Comparison of ENCODE assay signal across 19 cellular contexts in genomic region chr2:241129086-241129871, GRCh38. TPM values are rescaled to one million over a fixed set of nuclear protein-coding genes. Genes with fewer than 3 reads are reported as not detected.
DNase-seq lines count a peak whose midpoint lies in the region; ATAC-seq and TF ChIP-seq lines count a peak whose summit lies in the region.
"Had no signal": no experiment of that assay in that cellular context is flagged by ENCODE, and none has a peak within 500 bp of the region (broad histone marks: within the 10 kb centered on the region; RNA-seq: fewer than 3 reads in every experiment).

No MANE protein-coding gene starts in this region.

- peak overlapping the region; percentile 32 for H2AFZ ChIP-seq in IMR-90 (replicated peaks; ENCODE audit: low read length, poor library complexity)

- no peaks in the 10 kb centered on the region for H4K20me1 ChIP-seq in IMR-90 (ENCODE audit: insufficient read depth, low read length)

- dilution Hi-C loops in IMR-90 (cut with HindIII; ENCODE audit: low sequenced_read_pairs, unreplicated experiment): no loop called here

- H3K4me3 Mint-ChIP-seq in chondrocyte (ENCODE audit: unreplicated experiment): no peak overlapping the region
- peak overlapping the region; percentile 56 to 63 for H3K4me3 Mint-ChIP-seq in stimulated activated naive B cell treated with anti-CD40 and anti-IgM and Interleukin-4, amounts not matched to agents 10 μg/mL and 1 μg/mL and 100 μg/mL, for 72 hours
- H3K4me3 Mint-ChIP-seq: brain, HFFc6 had no signal

- intact Hi-C loops in IMR-90 (cut with micrococcal nuclease): no loop called here
- intact Hi-C loops in Right ventricle myocardium inferior (cut with DNase I): no loop called here

- no peak overlapping the region for H3K14ac ChIP-seq in IMR-90 (replicated peaks; ENCODE audit: low read depth, low read length)

- H3K4me1 ChIP-seq in IMR-90 (ENCODE audit: control insufficient read depth, insufficient read depth, low read length): no peaks in the 10 kb centered on the region

- H3K9me3 ChIP-seq in IMR-90 (ENCODE audit: control insufficient read depth, insufficient read depth, low read length): no peaks in the 10 kb centered on the region
- H3K9me3 ChIP-seq: esophagus squamous epithelium, neutrophil had no signal

- H3K9me3 Mint-ChIP-seq in chondrocyte (ENCODE audit: low read depth): no peaks in the 10 kb centered on the region
- peaks cover 10% of the 10 kb centered on the region in 2 donors for H3K9me3 Mint-ChIP-seq in stimulated activated naive B cell treated with anti-CD40 and anti-IgM and Interleukin-4, amounts not matched to agents 10 μg/mL and 1 μg/mL and 100 μg/mL, for 72 hours
- H3K9me3 Mint-ChIP-seq: brain, HFFc6 had no signal

- no peak overlapping the region for H3K27ac Mint-ChIP-seq in chondrocyte (ENCODE audit: unreplicated experiment)
- H3K27ac Mint-ChIP-seq in stimulated activated naive B cell treated with anti-CD40 and anti-IgM and Interleukin-4, amounts not matched to agents 10 μg/mL and 1 μg/mL and 100 μg/mL, for 72 hours: peak overlapping the region; percentile 100
- H3K27ac Mint-ChIP-seq: brain, HFFc6 had no signal

- H4K91ac ChIP-seq in IMR-90 (ENCODE audit: insufficient read depth, low read depth, low read length): no peak overlapping the region

- peaks cover 4% of the 10 kb centered on the region; the same call in 1 of the 2 replicates for H3K36me3 ChIP-seq in IMR-90 (ENCODE audit: control insufficient read depth, insufficient read depth, low read length)

- no peak overlapping the region for H2BK20ac ChIP-seq in IMR-90 (ENCODE audit: low read depth, low read length)

- H4K8ac ChIP-seq in IMR-90 (ENCODE audit: low read depth in 2 of 2, low read length in 2 of 2): no peak overlapping the region

- H3K27ac ChIP-seq in IMR-90 (ENCODE audit: insufficient read depth, low read length): no peak overlapping the region
- H3K27ac ChIP-seq: esophagus squamous epithelium, neutrophil, RWPE1 had no signal

- no peaks in the 10 kb centered on the region for H3K27me3 ChIP-seq in IMR-90 (ENCODE audit: control insufficient read depth, insufficient read depth, low read length)
- H3K27me3 ChIP-seq: esophagus squamous epithelium, neutrophil had no signal

- H3K36me3 Mint-ChIP-seq in chondrocyte (ENCODE audit: low read depth): peaks cover 3% of the 10 kb centered on the region
- peaks cover 51 to 78% of the 10 kb centered on the region in 2 donors for H3K36me3 Mint-ChIP-seq in stimulated activated naive B cell treated with anti-CD40 and anti-IgM and Interleukin-4, amounts not matched to agents 10 μg/mL and 1 μg/mL and 100 μg/mL, for 72 hours

- no peaks in the 10 kb centered on the region for H3K27me3 Mint-ChIP-seq in chondrocyte (ENCODE audit: low read depth)
- H3K27me3 Mint-ChIP-seq in stimulated activated naive B cell treated with anti-CD40 and anti-IgM and Interleukin-4, amounts not matched to agents 10 μg/mL and 1 μg/mL and 100 μg/mL, for 72 hours: no peaks in the 10 kb centered on the region

- H2AK5ac ChIP-seq in IMR-90 (ENCODE audit: low read depth, low read length): no peak overlapping the region

- no peaks in the 10 kb centered on the region for H3K79me1 ChIP-seq in IMR-90 (ENCODE audit: low read depth in 1 of 2, low read length in 2 of 2)

- 85% methylated on average over 7 of the region's 12 CpGs; no CpG with 5 or more reads in 1 of the 2 experiments for WGBS in IMR-90 (ENCODE audit: extremely low coverage in 2 of 2, insufficient read length in 1 of 2), 2 experiments

- no peaks in the 10 kb centered on the region for H3K4me1 Mint-ChIP-seq in chondrocyte (ENCODE audit: low read depth)
- H3K4me1 Mint-ChIP-seq in stimulated activated naive B cell treated with anti-CD40 and anti-IgM and Interleukin-4, amounts not matched to agents 10 μg/mL and 1 μg/mL and 100 μg/mL, for 72 hours: peaks cover 36 to 61% of the 10 kb centered on the region in 2 donors
- H3K4me1 Mint-ChIP-seq: brain had no signal

- no peak overlapping the region for H2BK5ac ChIP-seq in IMR-90 (ENCODE audit: low read depth, low read length, poor library complexity, severe bottlenecking)

- POLR2A ChIA-PET in IMR-90 (lab: Charles Lee; ENCODE audit: unreplicated experiment): no interaction called here

- no peak overlapping the region for H3K9ac ChIP-seq in IMR-90 (ENCODE audit: low read depth, low read length)

- H2AK9ac ChIP-seq in IMR-90 (replicated peaks; ENCODE audit: low read depth, low read length, poor library complexity): no peak overlapping the region

- TF ChIP-seq RAD21 in IMR-90 (IDR thresholded peaks at IDR 0.05; ENCODE audit: low read length): no peak

- CTCF ChIA-PET in IMR-90 (lab: Yijun Ruan, JAX): no interaction called here

- no peak overlapping the region for H3K4me2 ChIP-seq in IMR-90 (ENCODE audit: low read depth, low read length)

- no peak overlapping the region for H2BK120ac ChIP-seq in IMR-90 (ENCODE audit: low read depth, low read length)

- no peak overlapping the region for H2BK15ac ChIP-seq in IMR-90 (ENCODE audit: low read depth, low read length)

- TF ChIP-seq POLR2A in IMR-90 (IDR thresholded peaks at IDR 0.05; ENCODE audit: low read depth, low read length): no peak

- H4K5ac ChIP-seq in IMR-90 (ENCODE audit: low read depth, low read length): no peak overlapping the region

- no peak overlapping the region for H3K18ac ChIP-seq in IMR-90 (ENCODE audit: low read depth, low read length)

- no peak for ATAC-seq in IMR-90 (ENCODE audit: low read depth)
- peak; percentile 44 to 47 for ATAC-seq in stimulated activated naive B cell treated with anti-CD40 and anti-IgM and Interleukin-4, amounts not matched to agents 10 μg/mL and 1 μg/mL and 100 μg/mL, for 72 hours (replicated peaks)
- no peak for ATAC-seq in Right ventricle myocardium inferior
- ATAC-seq: right cardiac atrium had no signal

- no peak overlapping the region for H3K4me3 ChIP-seq in IMR-90 (ENCODE audit: insufficient read depth, low read depth, low read length)
- H3K4me3 ChIP-seq: esophagus squamous epithelium had no signal

- H3K9me1 ChIP-seq in IMR-90 (ENCODE audit: insufficient read depth, low read length): peaks cover 3% of the 10 kb centered on the region

- H3K4ac ChIP-seq in IMR-90 (ENCODE audit: low read depth, low read length): no peak overlapping the region

- H3K23ac ChIP-seq in IMR-90 (ENCODE audit: low read depth, low read length): no peak overlapping the region

- in situ Hi-C loops in IMR-90 (cut with MboI; ENCODE audit: low sequenced_read_pairs): no loop called here

- TF ChIP-seq CTCF in IMR-90 (conservative IDR thresholded peaks at IDR 0.05; ENCODE audit: low read depth, low read length) (no peak), chondrocyte (IDR thresholded peaks at IDR 0.05) (no peak)

- no peak overlapping the region for H3K56ac ChIP-seq in IMR-90 (ENCODE audit: extremely low read depth, insufficient read depth, low read length)

- no TSS peak for BruUV-seq in IMR-90 (replicated peaks; lab: Mats Ljungman, UMichigan)

- peak; percentile 53 for DNase-seq in activated effector memory CD4-positive, alpha-beta T cell treated with anti-CD3 and anti-CD28 coated beads, Interleukin-2, amount 50 U/mL, for 16 hours
- no peak for DNase-seq in activated effector memory CD4-positive, alpha-beta T cell treated with Interleukin-2 at 50 U/mL for 16 hours
- no peak for DNase-seq in IMR-90
- DNase-seq in chondrocyte (ENCODE audit: low spot score): peak; percentile 66
- no peak for DNase-seq in stimulated activated naive B cell treated with anti-CD40 and anti-IgM and Interleukin-4, amounts not matched to agents 10 μg/mL and 1 μg/mL and 100 μg/mL, for 72 hours
- no peak for DNase-seq in Right ventricle myocardium inferior (ENCODE audit: missing footprints)
- no peak for DNase-seq in NCI-H345 treated with DMSO at 0.1 percent for 48 hours (lab: John Stamatoyannopoulos, UW; ENCODE audit: unreplicated experiment)
- no peak for DNase-seq in stimulated activated CD4-positive, alpha-beta T cell treated with anti-CD3 and anti-CD28 coated beads, Interleukin-12 subunit alpha, Interleukin-12 subunit beta, amount 100 ng/mL, for 4 hours
- DNase-seq: esophagus squamous epithelium; GF-D8; HFFc6; mesendoderm; NCI-H1092; NCI-H2171 treated with DMSO at 0.1 percent for 48 hours; stimulated activated CD4-positive, alpha-beta T cell treated with anti-CD3 and anti-CD28 coated beads, Interleukin-4, amount 100 ng/mL, for 4 hours had no signal

TF ChIP-seq in IMR-90, 13 proteins besides CTCF, POLR2A, EP300 and RAD21 (continues in another document):
- TF ChIP-seq SMC3 (IDR thresholded peaks at IDR 0.05; ENCODE audit: low read depth, low read length) (no peak), RFX5 (IDR thresholded peaks at IDR 0.05; ENCODE audit: low read depth, low read length) (no peak), CHD1 (IDR thresholded peaks at IDR 0.05; ENCODE audit: low read depth, low read length) (no peak), FOS (IDR thresholded peaks at IDR 0.05; ENCODE audit: low read depth, low read length) (no peak), NFE2L2 (IDR thresholded peaks at IDR 0.05; ENCODE audit: low read depth, low read length) (no peak), MAFK (IDR thresholded peaks at IDR 0.05; ENCODE audit: low read depth, low read length) (no peak), BHLHE40 (IDR thresholded peaks at IDR 0.05; ENCODE audit: low read depth, low read length) (no peak), MAZ (IDR thresholded peaks at IDR 0.05; ENCODE audit: borderline replicate concordance, low read depth, low read length) (no peak)

RNA-seq across cellular contexts. Expression of gene PASK, which starts 20.0 kb away (rescaled TPM):
- total RNA-seq in IMR-90 (2012; rRNA removed) (2.2 and 4.1 TPM in 2 replicates), chondrocyte (4.4 to 13.8 TPM (median 4.5 TPM) in 3 replicates), Right ventricle myocardium inferior (1.4 TPM)
- polyA plus RNA-seq in IMR-90 (2012; rRNA removed): 4.1 TPM in 2 replicates
- polyA plus RNA-seq in IMR-90 (2012; cell fraction: cytosol; rRNA removed): 1.6 and 1.9 TPM in 2 replicates
- 17.0 and 17.6 TPM in 2 replicates for polyA plus RNA-seq in IMR-90 (2012; cell fraction: nucleus; rRNA removed; ENCODE audit: low replicate concordance)

RNA-seq across cellular contexts. Expression of gene PPP1R7, which starts 21.0 kb away (rescaled TPM):
- total RNA-seq in IMR-90 (2012; rRNA removed) (60.8 and 104 TPM in 2 replicates), chondrocyte (43.1 to 54.2 TPM (median 44.3 TPM) in 3 replicates), Right ventricle myocardium inferior (66.6 TPM)
- 70.0 and 70.8 TPM in 2 replicates for polyA plus RNA-seq in IMR-90 (2012; rRNA removed)
- polyA plus RNA-seq in IMR-90 (2012; cell fraction: cytosol; rRNA removed): 22.6 and 23.6 TPM in 2 replicates
- 20.1 and 47.4 TPM in 2 replicates for polyA plus RNA-seq in IMR-90 (2012; cell fraction: nucleus; rRNA removed; ENCODE audit: low replicate concordance)

RNA-seq across cellular contexts. Expression of gene MTERF4, which starts 27.2 kb away (rescaled TPM):
- total RNA-seq in IMR-90 (2012; rRNA removed) (33.3 and 36.9 TPM in 2 replicates), chondrocyte (21.5 to 34.1 TPM (median 22.6 TPM) in 3 replicates), Right ventricle myocardium inferior (23.0 TPM)
- polyA plus RNA-seq in IMR-90 (2012; rRNA removed): 21.5 and 26.6 TPM in 2 replicates
- 15.8 and 21.3 TPM in 2 replicates for polyA plus RNA-seq in IMR-90 (2012; cell fraction: cytosol; rRNA removed)
- polyA plus RNA-seq in IMR-90 (2012; cell fraction: nucleus; rRNA removed; ENCODE audit: low replicate concordance): 57.1 and 104 TPM in 2 replicates

RNA-seq across cellular contexts. Expression of gene ANO7, which starts 59.2 kb away (rescaled TPM):
- total RNA-seq in IMR-90 (2012; rRNA removed) (0.36 and 0.56 TPM in 2 replicates), chondrocyte (0.48 to 2.2 TPM (median 1.5 TPM) in 3 replicates), Right ventricle myocardium inferior (0.81 TPM)
- 3.4 and 3.8 TPM in 2 replicates for polyA plus RNA-seq in IMR-90 (2012; rRNA removed)
- 1.0 and 4.4 TPM in 2 replicates for polyA plus RNA-seq in IMR-90 (2012; cell fraction: cytosol; rRNA removed)
- polyA plus RNA-seq in IMR-90 (2012; cell fraction: nucleus; rRNA removed; ENCODE audit: low replicate concordance): 6.2 and 11.5 TPM in 2 replicates

Comparison
In these comparisons a context has a peak if more than half of its experiments do, and no peak if none do; other contexts are left out.
1. DNase-seq: peak in activated effector memory CD4-positive, alpha-beta T cell treated with anti-CD3 and anti-CD28 coated beads, Interleukin-2, amount 50 U/mL, for 16 hours (single experiment) and chondrocyte (single experiment); none in activated effector memory CD4-positive, alpha-beta T cell treated with Interleukin-2 at 50 U/mL for 16 hours (single experiment), IMR-90 (single experiment), stimulated activated naive B cell treated with anti-CD40 and anti-IgM and Interleukin-4, amounts not matched to agents 10 μg/mL and 1 μg/mL and 100 μg/mL, for 72 hours (single experiment), Right ventricle myocardium inferior (single experiment), NCI-H345 treated with DMSO at 0.1 percent for 48 hours (single experiment) and stimulated activated CD4-positive, alpha-beta T cell treated with anti-CD3 and anti-CD28 coated beads, Interleukin-12 subunit alpha, Interleukin-12 subunit beta, amount 100 ng/mL, for 4 hours (single experiment).
2. ATAC-seq: peak in stimulated activated naive B cell treated with anti-CD40 and anti-IgM and Interleukin-4, amounts not matched to agents 10 μg/mL and 1 μg/mL and 100 μg/mL, for 72 hours (2 of 2); none in IMR-90 (single experiment) and Right ventricle myocardium inferior (single experiment).